1 cellular context compared by ENCODE assay signal in genomic region chr17:13420294-13421277, GRCh38.
TF ChIP-seq lines count a peak whose summit lies in the region.

No MANE protein-coding gene starts in this region.

TF ChIP-seq in HepG2, 621 proteins besides CTCF, POLR2A, EP300 and RAD21 (continued from another document and continues in another):
- no peak; the same call in 1 of the 2 replicates for TF ChIP-seq IKZF5 (CRISPR knock-in tag; IDR thresholded peaks at IDR 0.05)
- TF ChIP-seq NR3C1 (CRISPR knock-in tag; IDR thresholded peaks at IDR 0.05) = no peak
- TF ChIP-seq ZHX1 (CRISPR knock-in tag; IDR thresholded peaks at IDR 0.05; ENCODE audit: low read depth) = peak; percentile 24; the same call in 1 of the 2 replicates
- TF ChIP-seq GMEB1 (CRISPR knock-in tag; IDR thresholded peaks at IDR 0.05; ENCODE audit: borderline replicate concordance) = no peak
- TF ChIP-seq SNAPC2 (CRISPR knock-in tag; IDR thresholded peaks at IDR 0.05) = no peak
- 0 out of 2 replicates have a peak, but pooled peaks have one; percentile 78 for TF ChIP-seq DDIT3 (CRISPR knock-in tag; IDR thresholded peaks at IDR 0.05)
- TF ChIP-seq PCBP2 (optimal IDR thresholded peaks at IDR 0.05; ENCODE audit: low read depth, low read length, poor library complexity, severe bottlenecking) = no peak
- TF ChIP-seq ZNF713 (CRISPR knock-in tag; IDR thresholded peaks at IDR 0.05) = no peak
- TF ChIP-seq STAG1 (CRISPR knock-in tag; IDR thresholded peaks at IDR 0.05) = peak; percentile 16; the same call in 1 of the 2 replicates
- no peak for TF ChIP-seq SRSF9 (IDR thresholded peaks at IDR 0.05; ENCODE audit: borderline replicate concordance, insufficient read depth, low read depth, low read length, poor library complexity, severe bottlenecking)
- TF ChIP-seq E2F5 (CRISPR knock-in tag; conservative IDR thresholded peaks at IDR 0.05) = no peak
- TF ChIP-seq ZNF879 (CRISPR knock-in tag; IDR thresholded peaks at IDR 0.05) = no peak
- no peak for TF ChIP-seq KDM2A (CRISPR knock-in tag; IDR thresholded peaks at IDR 0.05; ENCODE audit: borderline replicate concordance, low read depth)
- peak; percentile 94 for TF ChIP-seq AHDC1 (CRISPR knock-in tag; IDR thresholded peaks at IDR 0.05; ENCODE audit: borderline replicate concordance)
- TF ChIP-seq IRF2 (CRISPR knock-in tag; IDR thresholded peaks at IDR 0.05) = peak; percentile 87
- TF ChIP-seq KMT2A (CRISPR knock-in tag; IDR thresholded peaks at IDR 0.05) = no peak
- TF ChIP-seq PPARG (CRISPR knock-in tag; conservative IDR thresholded peaks at IDR 0.05) = peak; percentile 84
- TF ChIP-seq ZNF362 (CRISPR knock-in tag; IDR thresholded peaks at IDR 0.05; ENCODE audit: borderline replicate concordance) = peak; percentile 39; the same call in 1 of the 2 replicates
- TF ChIP-seq ZNF205 (CRISPR knock-in tag; IDR thresholded peaks at IDR 0.05) = peak; percentile 77; the same call in 1 of the 2 replicates
- TF ChIP-seq MYC (CRISPR knock-in tag; IDR thresholded peaks at IDR 0.05; ENCODE audit: borderline replicate concordance) = no peak
- TF ChIP-seq SALL1 (CRISPR knock-in tag; IDR thresholded peaks at IDR 0.05) = peak; percentile 82; the same call in 1 of the 2 replicates
- no peak for TF ChIP-seq ZNF550 (CRISPR knock-in tag; IDR thresholded peaks at IDR 0.05; ENCODE audit: borderline replicate concordance)
- no peak for TF ChIP-seq AGO1 (IDR thresholded peaks at IDR 0.05; ENCODE audit: low read depth, low read length, poor library complexity, severe bottlenecking)
- TF ChIP-seq ZIK1 (CRISPR knock-in tag; IDR thresholded peaks at IDR 0.05; ENCODE audit: borderline replicate concordance, low read depth) = no peak
- peak; percentile 69 for TF ChIP-seq ZNF609 (CRISPR knock-in tag; IDR thresholded peaks at IDR 0.05; ENCODE audit: borderline replicate concordance)
- TF ChIP-seq ELK4 (CRISPR knock-in tag; IDR thresholded peaks at IDR 0.05; ENCODE audit: borderline replicate concordance) = no peak
- peak; percentile 71 for TF ChIP-seq PHF5A (CRISPR knock-in tag; IDR thresholded peaks at IDR 0.05; ENCODE audit: low read depth, unreplicated experiment)
- peak; percentile 76 for TF ChIP-seq KLF6 (CRISPR knock-in tag; IDR thresholded peaks at IDR 0.05)
- no peak for TF ChIP-seq ARHGAP35 (CRISPR knock-in tag; IDR thresholded peaks at IDR 0.05; ENCODE audit: borderline replicate concordance)
- no peak for TF ChIP-seq RFX3 (CRISPR knock-in tag; IDR thresholded peaks at IDR 0.05)
- TF ChIP-seq ZNF510 (CRISPR knock-in tag; IDR thresholded peaks at IDR 0.05; ENCODE audit: low read depth) = no peak
- TF ChIP-seq TCF12 (IDR thresholded peaks at IDR 0.05) = no peak
- no peak for TF ChIP-seq TCF12 (CRISPR knock-in tag; IDR thresholded peaks at IDR 0.05)
- no peak for TF ChIP-seq E2F2 (CRISPR knock-in tag; IDR thresholded peaks at IDR 0.05; ENCODE audit: borderline replicate concordance)
